8 cellular contexts compared by ENCODE assay signal in the genomic region with DNA sequence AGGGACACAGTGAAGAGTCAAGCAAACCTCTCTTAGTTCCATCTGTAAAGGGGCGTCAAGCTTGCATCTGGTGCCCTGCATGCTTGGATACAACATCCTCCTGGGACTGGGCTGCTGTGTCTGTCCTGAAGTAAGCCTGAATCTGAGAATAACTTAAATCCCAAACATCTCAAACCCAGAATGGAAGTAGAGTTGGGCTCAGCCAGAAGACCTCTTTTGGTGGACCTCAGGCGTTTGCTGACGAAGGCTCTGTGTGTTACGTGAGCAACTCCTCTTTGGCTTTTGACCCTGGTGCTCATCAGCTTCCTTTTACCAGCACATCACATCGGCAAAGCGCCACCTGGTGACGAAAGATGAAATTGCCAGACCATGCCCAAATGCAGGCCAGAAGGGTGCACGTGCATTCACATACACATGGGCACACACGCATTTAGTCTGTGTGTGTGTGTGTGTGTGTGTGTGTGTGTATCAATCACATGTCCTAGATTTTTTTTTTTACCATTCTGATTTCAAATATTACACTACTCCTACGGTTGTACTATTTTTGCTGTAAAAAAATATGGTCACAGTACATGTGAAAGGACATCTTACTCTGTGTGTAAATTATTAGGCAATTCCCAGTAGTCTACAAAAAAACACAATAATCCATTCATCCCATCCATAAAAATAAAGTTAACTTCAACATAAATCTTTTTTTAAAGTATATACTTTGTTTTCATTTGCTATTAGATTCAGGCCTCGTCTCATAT. TPM values are rescaled to one million over a fixed set of nuclear protein-coding genes. Genes with fewer than 3 reads are reported as not detected.
A peak's percentile ranks its signal among the peaks of the same experiment; 100 is the strongest.
DNase-seq lines count a peak whose midpoint lies in the region; ATAC-seq, FAIRE-seq and TF ChIP-seq lines count a peak whose summit lies in the region.

No MANE protein-coding gene starts in this region.

- H3K4me3 ChIP-seq in SJSA1 (no peak overlapping the region), thyroid gland (replicated peaks in 1 of 3) (no peak overlapping the region)

- H3K9me3 ChIP-seq in SJSA1 (replicated peaks), result no peaks in the 10 kb centered on the region
- no peaks in the 10 kb centered on the region for H3K9me3 ChIP-seq in thyroid gland

- H3K27me3 ChIP-seq in SJSA1 (replicated peaks), result no peaks in the 10 kb centered on the region
- H3K27me3 ChIP-seq in thyroid gland, result no peaks in the 10 kb centered on the region

- H3K4me3 Mint-ChIP-seq in osteocyte (ENCODE audit: unreplicated experiment), result no peak overlapping the region

- DNase-seq in C1 segment of cervical spinal cord (lab: John Stamatoyannopoulos, UW) (peak; percentile 10 to 82 (median 64)), NCI-H1105 (lab: John Stamatoyannopoulos, UW) (peak; percentile 71), SJSA1 (ENCODE audit: low read depth in 1 of 2, low spot score in 2 of 2) (peak; percentile 92 to 94), frontal cortex (ENCODE audit: low spot score in 2 of 2) (peak; percentile 71 to 79), osteocyte (ENCODE audit: extremely low spot score, unreplicated experiment) (peak; percentile 94), thyroid gland (peak; percentile 89 to 91)
- peak; percentile 97 for DNase-seq in activated effector memory CD4-positive, alpha-beta T cell treated with anti-CD3 and anti-CD28 coated beads, Interleukin-2, amount 50 U/mL, for 16 hours

- no peaks in the 10 kb centered on the region for H3K36me3 Mint-ChIP-seq in osteocyte (ENCODE audit: unreplicated experiment)

- H3K27ac Mint-ChIP-seq in osteocyte (ENCODE audit: unreplicated experiment), result no peak overlapping the region

- no peak for FAIRE-seq in frontal cortex (lab: Jason Lieb, UNC)

- peaks cover 10% of the 10 kb centered on the region for H3K4me1 ChIP-seq in SJSA1 (replicated peaks)
- no peaks in the 10 kb centered on the region for H3K4me1 ChIP-seq in thyroid gland

- TF ChIP-seq POLR2A in thyroid gland (IDR thresholded peaks at IDR 0.05), result no peak

- peak; percentile 56 for ATAC-seq in GM21576 (IDR thresholded peaks at IDR 0.05; ENCODE audit: unreplicated experiment)

- H3K9me3 Mint-ChIP-seq in osteocyte (ENCODE audit: unreplicated experiment), result no peaks in the 10 kb centered on the region

- TF ChIP-seq CTCF in osteocyte (IDR thresholded peaks at IDR 0.05), result peak; percentile 93
- TF ChIP-seq CTCF in thyroid gland (IDR thresholded peaks at IDR 0.05), result peak; percentile 51 to 90 (median 80)

- H3K4me1 Mint-ChIP-seq in osteocyte (ENCODE audit: unreplicated experiment), result peaks cover 2% of the 10 kb centered on the region

- WGBS in thyroid gland, 2 donors, result 14 to 15% methylated on average over 11 of the region's 11 CpGs

- H3K36me3 ChIP-seq in SJSA1 (no peaks in the 10 kb centered on the region), thyroid gland (no peaks in the 10 kb centered on the region)

- intact Hi-C loops in thyroid gland (cut with DNase I), result loop anchor here (5.0 kb wide), 2 partner anchors 60 to 95 kb away; no protein-coding TSS in a partner anchor

- H3K27ac ChIP-seq in SJSA1 (no peak overlapping the region), thyroid gland (no peak overlapping the region)

- peaks cover 5% of the 10 kb centered on the region for H3K27me3 Mint-ChIP-seq in osteocyte (ENCODE audit: unreplicated experiment)

RNA-seq across cellular contexts. Expression of gene FOXJ1, which starts 41.1 kb away (rescaled TPM):
- total RNA-seq in SJSA1 (2014; rRNA removed; shearing (Covaris generic)), result not detected in 2 replicates
- total RNA-seq in frontal cortex (0.82 TPM), osteocyte (0.13 TPM in 2 replicates), thyroid gland (1 to 10 TPM; 1.1 to 6.5 (median 5.7) TPM)

RNA-seq across cellular contexts. Expression of gene RNF157, which starts 58.1 kb away (rescaled TPM):
- total RNA-seq in SJSA1 (2014; rRNA removed; shearing (Covaris generic)), result 4.6 and 9.4 TPM in 2 replicates
- total RNA-seq in frontal cortex, result 18.3 TPM
- 0.73 and 0.99 TPM in 2 replicates for total RNA-seq in osteocyte
- total RNA-seq in thyroid gland, result 1 to 10 TPM; 1.7 to 6.6 (median 4.7) TPM
